In genomic region chr15:41307679-41308078, GRCh38 we compare ENCODE assay signal across 28 cellular contexts. TPM values are rescaled to one million over a fixed set of nuclear protein-coding genes. Genes with fewer than 3 reads are reported as not detected.
"Had no signal": no experiment of that assay in that cellular context is flagged by ENCODE, and none has a peak within 500 bp of the region (broad histone marks: within the 10 kb centered on the region; RNA-seq: fewer than 3 reads in every experiment).

No MANE protein-coding gene starts in this region.

- H3K4me2 ChIP-seq: neural progenitor cell had no signal

- H3K9me3 Mint-ChIP-seq: natural killer cell; nephron; neural progenitor cell; stimulated activated effector memory CD8-positive, alpha-beta T cell treated with anti-CD3 and anti-CD28 coated beads, Interleukin-12 subunit alpha, Interleukin-12 subunit beta, amount 100 ng/mL, for 72 hours; stimulated activated naive B cell treated with anti-CD40 and anti-IgM and Interleukin-4, amounts not matched to agents 10 μg/mL and 1 μg/mL and 100 μg/mL, for 72 hours; stimulated activated naive CD8-positive, alpha-beta T cell treated with anti-CD3 and anti-CD28 coated beads, Interleukin-15, Interleukin-2, amounts not matched to agents 100 ng/mL and 50 ng/mL, for 24 hours had no signal

- H3K27me3 ChIP-seq: neural progenitor cell, ovary, right atrium auricular region, right lobe of liver, sigmoid colon, stomach, thyroid gland, tibial nerve, upper lobe of left lung, vagina had no signal

- H3K79me2 ChIP-seq: parathyroid adenoma had no signal

- H3K27ac ChIP-seq: neural progenitor cell, ovary, parathyroid adenoma, right atrium auricular region, right lobe of liver, sigmoid colon, stomach, thoracic aorta, thyroid gland, tibial nerve, upper lobe of left lung, vagina had no signal

- H3K27me3 Mint-ChIP-seq: progenitor cell of endocrine pancreas; stimulated activated naive B cell treated with anti-CD40 and anti-IgM and Interleukin-4, amounts not matched to agents 10 μg/mL and 1 μg/mL and 100 μg/mL, for 72 hours; stimulated activated naive CD8-positive, alpha-beta T cell treated with anti-CD3 and anti-CD28 coated beads, Interleukin-15, Interleukin-2, amounts not matched to agents 100 ng/mL and 50 ng/mL, for 24 hours had no signal

- H3K27ac Mint-ChIP-seq: natural killer cell; nephron; neural progenitor cell; progenitor cell of endocrine pancreas; stimulated activated effector memory CD8-positive, alpha-beta T cell treated with anti-CD3 and anti-CD28 coated beads, Interleukin-12 subunit alpha, Interleukin-12 subunit beta, amount 100 ng/mL, for 72 hours; stimulated activated naive CD8-positive, alpha-beta T cell treated with anti-CD3 and anti-CD28 coated beads, Interleukin-15, Interleukin-2, amounts not matched to agents 100 ng/mL and 50 ng/mL, for 24 hours had no signal

- H3K4me3 ChIP-seq: neural progenitor cell, ovary, right atrium auricular region, right lobe of liver, sigmoid colon, stomach, thoracic aorta, thyroid gland, tibial nerve, upper lobe of left lung, vagina had no signal

- H3K36me3 Mint-ChIP-seq: natural killer cell had no signal

- H2AFZ ChIP-seq: neural progenitor cell, parathyroid adenoma had no signal

- ATAC-seq: natural killer cell; right lobe of liver; stimulated activated effector memory CD8-positive, alpha-beta T cell treated with anti-CD3 and anti-CD28 coated beads, Interleukin-12 subunit alpha, Interleukin-12 subunit beta, amount 100 ng/mL, for 72 hours; stimulated activated naive B cell treated with anti-CD40 and anti-IgM and Interleukin-4, amounts not matched to agents 10 μg/mL and 1 μg/mL and 100 μg/mL, for 72 hours had no signal

- DNase-seq: natural killer cell; occipital lobe; ovary; retina; right lobe of liver; sigmoid colon; small intestine; stimulated activated CD4-positive, alpha-beta T cell treated with anti-CD3 and anti-CD28 coated beads, Interleukin-15, amount 100 ng/mL, for 24 hours; stimulated activated CD4-positive, alpha-beta T cell treated with anti-CD3 and anti-CD28 coated beads, Interleukin-2, amount 100 ng/mL, for 24 hours; stimulated activated CD4-positive, alpha-beta T cell treated with anti-CD3 and anti-CD28 coated beads, Interleukin-2, amount 100 ng/mL, for 48 hours; stimulated activated CD4-positive, alpha-beta T cell treated with anti-CD3 and anti-CD28 coated beads, Interleukin-4, amount 100 ng/mL, for 24 hours; stimulated activated naive B cell treated with anti-CD40 and anti-IgM and Interleukin-4, amounts not matched to agents 10 μg/mL and 1 μg/mL and 100 μg/mL, for 72 hours; stimulated activated naive CD4-positive, alpha-beta T cell treated with Interleukin-2 at 50 U/mL for 16 hours; stomach; thyroid gland; trophoblast cell; upper lobe of left lung had no signal

- H3K4me3 Mint-ChIP-seq: natural killer cell; nephron; neural progenitor cell; stimulated activated effector memory CD8-positive, alpha-beta T cell treated with anti-CD3 and anti-CD28 coated beads, Interleukin-12 subunit alpha, Interleukin-12 subunit beta, amount 100 ng/mL, for 72 hours; stimulated activated naive B cell treated with anti-CD40 and anti-IgM and Interleukin-4, amounts not matched to agents 10 μg/mL and 1 μg/mL and 100 μg/mL, for 72 hours; stimulated activated naive CD8-positive, alpha-beta T cell treated with anti-CD3 and anti-CD28 coated beads, Interleukin-15, Interleukin-2, amounts not matched to agents 100 ng/mL and 50 ng/mL, for 24 hours had no signal

- H3K9me3 ChIP-seq: ovary, right atrium auricular region, right lobe of liver, sigmoid colon, stomach, thoracic aorta, thyroid gland, tibial nerve, upper lobe of left lung, vagina had no signal

- H3K36me3 ChIP-seq: ovary, thoracic aorta, thyroid gland, vagina had no signal

- H3K4me1 ChIP-seq: parathyroid adenoma, right atrium auricular region, right lobe of liver, sigmoid colon, stomach, tibial nerve, upper lobe of left lung, vagina had no signal

- H3K4me1 Mint-ChIP-seq: natural killer cell; neural progenitor cell; stimulated activated effector memory CD8-positive, alpha-beta T cell treated with anti-CD3 and anti-CD28 coated beads, Interleukin-12 subunit alpha, Interleukin-12 subunit beta, amount 100 ng/mL, for 72 hours had no signal

RNA-seq across cellular contexts. Expression of gene OIP5, which starts 24.7 kb away (rescaled TPM):
- total RNA-seq: thoracic aorta, ureter, vagina had no signal
